In the genomic region with DNA sequence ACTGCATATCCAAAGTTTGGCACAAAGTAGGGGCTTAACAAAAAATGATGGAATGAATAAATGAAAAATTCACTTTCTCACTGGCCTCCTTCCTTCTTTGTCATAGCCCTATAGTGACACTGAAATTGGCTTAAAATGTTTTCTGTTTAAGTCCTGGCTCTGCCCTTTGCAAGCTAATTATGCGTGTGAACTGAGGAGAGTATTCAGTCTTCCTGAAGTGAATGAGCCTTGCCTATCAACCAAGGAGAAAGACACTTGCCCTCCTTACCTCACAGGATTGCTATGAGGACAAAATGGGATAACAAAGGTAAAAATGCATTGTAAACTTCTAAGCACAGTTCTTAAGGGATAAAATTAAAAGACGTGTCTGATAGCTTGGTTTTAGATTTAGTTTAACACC, we compare ENCODE assay signal across 27 cellular contexts.
"Had no signal": no experiment of that assay in that cellular context is flagged by ENCODE, and none has a peak within 500 bp of the region (broad histone marks: within the 10 kb centered on the region; RNA-seq: fewer than 3 reads in every experiment).

No MANE protein-coding gene starts in this region.

- H3K36me3 ChIP-seq: ascending aorta, breast epithelium, cardiac muscle cell, colonic mucosa, WERI-Rb-1 had no signal

- H3K4me3 ChIP-seq: ascending aorta, breast epithelium, cardiac muscle cell, colonic mucosa had no signal

- H3K27me3 ChIP-seq: ascending aorta, breast epithelium, cardiac muscle cell, colonic mucosa had no signal

- DNase-seq: activated CD4-positive, alpha-beta memory T cell treated with anti-CD3 and anti-CD28 coated beads for 36 hours; activated CD4-positive, alpha-beta T cell treated with anti-CD3 and anti-CD28 coated beads for 36 hours; activated CD4-positive, alpha-beta T cell treated with anti-CD3 and anti-CD28 coated beads, Interleukin-2, amount 10 ng/mL, durations not matched to agents 24 days and 14 days; activated CD4-positive, CD25-positive, alpha-beta regulatory T cell; activated CD4-positive, CD25-positive, alpha-beta regulatory T cell treated with anti-CD3 and anti-CD28 coated beads, Interleukin-2, amount 50 U/mL, for 72 hours; activated CD8-positive, alpha-beta memory T cell treated with anti-CD3 and anti-CD28 coated beads, Interleukin-2, amount 10 ng/mL, durations not matched to agents 7 days and 5 days; activated CD8-positive, alpha-beta memory T cell treated with anti-CD3 and anti-CD28 coated beads, Interleukin-2, amount 50 U/mL, for 4 hours; activated CD8-positive, alpha-beta T cell treated with anti-CD3 and anti-CD28 coated beads, Interleukin-2, amount 10 ng/mL, durations not matched to agents 7 days and 5 days; activated effector memory CD4-positive, alpha-beta T cell treated with anti-CD3 and anti-CD28 coated beads, Interleukin-2, amount 50 U/mL, for 16 hours; activated naive CD4-positive, alpha-beta T cell; activated naive CD4-positive, alpha-beta T cell treated with anti-CD3 and anti-CD28 coated beads, Interleukin-2, amount 10 ng/mL, durations not matched to agents 7 days and 5 days; activated naive CD8-positive, alpha-beta T cell treated with anti-CD3 and anti-CD28 coated beads, Interleukin-2, amount 10 ng/mL, durations not matched to agents 7 days and 5 days; activated T-cell treated with anti-CD3 and anti-CD28 coated beads, Interleukin-2, amount 50 U/mL, for 1 hour; activated T-cell treated with anti-CD3 and anti-CD28 coated beads, Interleukin-2, amount 50 U/mL, for 48 hours; central memory CD4-positive, alpha-beta T cell; cerebellar nuclear complex; colonic mucosa; effector CD8-positive, alpha-beta T cell; foreskin fibroblast; head of caudate nucleus; T-helper 1 cell; T-helper 17 cell; T1000; WERI-Rb-1 had no signal

- H3K4me1 ChIP-seq: ascending aorta, breast epithelium, colonic mucosa had no signal

- H3K9me3 ChIP-seq: colonic mucosa had no signal

- H3K27ac ChIP-seq: ascending aorta, breast epithelium, cardiac muscle cell, colonic mucosa, WERI-Rb-1 had no signal
